Comparison of ENCODE assay signal across 8 cellular contexts in genomic region chr1:147171399-147172167, GRCh38. TPM values are rescaled to one million over a fixed set of nuclear protein-coding genes. Genes with fewer than 3 reads are reported as not detected.
A peak's percentile ranks its signal among the peaks of the same experiment; 100 is the strongest.
DNase-seq lines count a peak whose midpoint lies in the region; ATAC-seq and TF ChIP-seq lines count a peak whose summit lies in the region.

No MANE protein-coding gene starts in this region.

- peak overlapping the region; percentile 96 for H3K4me3 ChIP-seq in CD8-positive, alpha-beta T cell (ENCODE audit: low read depth, low read length)
- H3K4me3 ChIP-seq in HCT116 (replicated peaks in 1 of 2; ENCODE audit: low read depth in 1 of 2, low read length in 2 of 2) (peak overlapping the region; percentile 67 to 91), fibroblast of lung (replicated peaks in 1 of 4; ENCODE audit: control extremely low read depth in 1 of 4, insufficient read depth in 1 of 4, low read depth in 3 of 4, low read length in 4 of 4) (peak overlapping the region; percentile 95 to 97 (median 96))

- no peaks in the 10 kb centered on the region for H3K27me3 ChIP-seq in CD8-positive, alpha-beta T cell (ENCODE audit: insufficient read depth, low read length)
- H3K27me3 ChIP-seq in HCT116 (ENCODE audit: insufficient read depth, low read length) (no peaks in the 10 kb centered on the region), fibroblast of lung (ENCODE audit: control insufficient read depth, insufficient read depth, low read length) (no peaks in the 10 kb centered on the region)

- H3K9me3 Mint-ChIP-seq in CD8-positive, alpha-beta T cell = peaks cover 8% of the 10 kb centered on the region
- H3K9me3 Mint-ChIP-seq in osteocyte (ENCODE audit: unreplicated experiment) = peaks cover 3% of the 10 kb centered on the region

- H3K9me2 ChIP-seq in HCT116 (ENCODE audit: insufficient read depth) = no peaks in the 10 kb centered on the region

- peaks cover 2% of the 10 kb centered on the region; the same call in 1 of the 2 replicates for H4K20me1 ChIP-seq in HCT116 (ENCODE audit: insufficient read depth)
- no peaks in the 10 kb centered on the region for H4K20me1 ChIP-seq in fibroblast of lung (ENCODE audit: control insufficient read depth, extremely low read depth, insufficient read depth, low read length)

- H3K9ac ChIP-seq in HCT116 (ENCODE audit: low read length) (peak overlapping the region; percentile 86), fibroblast of lung (ENCODE audit: insufficient read depth, low read length) (peak overlapping the region; percentile 80)

- no peaks in the 10 kb centered on the region for H3K27me3 Mint-ChIP-seq in CD8-positive, alpha-beta T cell (ENCODE audit: low read depth)
- H3K27me3 Mint-ChIP-seq in T-helper 17 cell = no peaks in the 10 kb centered on the region
- H3K27me3 Mint-ChIP-seq in osteocyte (ENCODE audit: unreplicated experiment) = no peaks in the 10 kb centered on the region

- H3K27ac ChIP-seq in CD8-positive, alpha-beta T cell (ENCODE audit: low read depth, low read length) = peak overlapping the region; percentile 57
- H3K27ac ChIP-seq in HCT116 (ENCODE audit: low read depth, low read length) (peak overlapping the region; percentile 86), fibroblast of lung (ENCODE audit: insufficient read depth, low read length) (peak overlapping the region; percentile 90)

- no peak for ATAC-seq in CD8-positive, alpha-beta T cell
- ATAC-seq in HCT116 (no peak), T-helper 17 cell (no peak), sciatic nerve (no peak)

- BruUV-seq in HCT116 (replicated peaks; lab: Mats Ljungman, UMichigan) = no TSS peak

- H3K4me1 ChIP-seq in CD8-positive, alpha-beta T cell (ENCODE audit: insufficient read depth, low read length) = peaks cover 16% of the 10 kb centered on the region
- H3K4me1 ChIP-seq in HCT116 (ENCODE audit: control insufficient read depth in 1 of 2, insufficient read depth in 2 of 2, low read length in 2 of 2) (peaks cover 30 to 55% of the 10 kb centered on the region in 2 experiments), fibroblast of lung (ENCODE audit: control insufficient read depth, extremely low read depth, insufficient read depth, low read length) (peaks cover 19% of the 10 kb centered on the region)

- H3K79me2 ChIP-seq in HCT116 (ENCODE audit: insufficient read depth, low read length) (peaks cover 44% of the 10 kb centered on the region), fibroblast of lung (ENCODE audit: control insufficient read depth, insufficient read depth, low read length) (peaks cover 41% of the 10 kb centered on the region)

- peaks cover 36% of the 10 kb centered on the region for H3K36me3 Mint-ChIP-seq in CD8-positive, alpha-beta T cell
- H3K36me3 Mint-ChIP-seq in T-helper 17 cell (ENCODE audit: low read depth) = peaks cover 8% of the 10 kb centered on the region
- peaks cover 17% of the 10 kb centered on the region for H3K36me3 Mint-ChIP-seq in osteocyte (ENCODE audit: unreplicated experiment)

- RAD21 ChIA-PET in HCT116 (lab: Charles Lee; ENCODE audit: low non-redundant PET in 1 of 2, low total read pairs in 2 of 2, uncharacterized antibody in 2 of 2, unreplicated experiment in 2 of 2) = interaction anchor here in 1 of 2 experiments (0.7 kb wide), 1 partner anchor 168 kb away, joined by 3 read pairs; no protein-coding TSS in a partner anchor

- CTCF ChIA-PET in CD8-positive, alpha-beta T cell (lab: Charles Lee) = interaction anchor here (0.8 to 2.2 kb wide), 4 partner anchors 10 to 71 kb away, joined by 4 to 12 read pairs (median 7); partner anchors contain the start of gene CHD1L
- CTCF ChIA-PET in HCT116 (lab: Charles Lee) = interaction anchor here (1.0 kb wide), 1 partner anchor 71 kb away, joined by 4 read pairs; the partner anchor contains the start of gene CHD1L

- H2AFZ ChIP-seq in HCT116 (ENCODE audit: low read depth, low read length, poor library complexity, severe bottlenecking) (no peak overlapping the region), fibroblast of lung (ENCODE audit: low read length) (peak overlapping the region; percentile 92)

- H3K9me3 ChIP-seq in CD8-positive, alpha-beta T cell (ENCODE audit: low read length) = no peaks in the 10 kb centered on the region
- no peaks in the 10 kb centered on the region for H3K9me3 ChIP-seq in HCT116 (ENCODE audit: control insufficient read depth in 1 of 2, insufficient read depth in 1 of 2, low read depth in 1 of 2, low read length in 2 of 2)
- H3K9me3 ChIP-seq in T-helper 17 cell (ENCODE audit: control insufficient read depth, low read length, poor library complexity, severe bottlenecking) = no peaks in the 10 kb centered on the region
- H3K9me3 ChIP-seq in fibroblast of lung (ENCODE audit: control insufficient read depth, insufficient read depth, low read depth, low read length) = no peaks in the 10 kb centered on the region

- peak overlapping the region; percentile 96 for H3K4me3 Mint-ChIP-seq in CD8-positive, alpha-beta T cell
- peak overlapping the region; percentile 97 for H3K4me3 Mint-ChIP-seq in T-helper 17 cell
- peak overlapping the region; percentile 98 for H3K4me3 Mint-ChIP-seq in osteocyte (ENCODE audit: unreplicated experiment)

- POLR2A ChIA-PET in CD8-positive, alpha-beta T cell (lab: Charles Lee) = interaction anchor here (0.6 to 4.4 kb wide), 6 partner anchors 9 to 99 kb away, joined by 3 to 41 read pairs (median 3); partner anchors contain the start of gene CHD1L
- POLR2A ChIA-PET in HCT116 (lab: Charles Lee) = no interaction called here

- TF ChIP-seq POLR2A in HCT116 (IDR thresholded peaks at IDR 0.05; ENCODE audit: borderline replicate concordance, extremely low read depth, insufficient read depth, insufficient read length) = no peak

- peak overlapping the region; percentile 76 for H3K27ac Mint-ChIP-seq in CD8-positive, alpha-beta T cell
- H3K27ac Mint-ChIP-seq in T-helper 17 cell (peak overlapping the region; percentile 97), osteocyte (ENCODE audit: unreplicated experiment) (peak overlapping the region; percentile 81)

- H3K4me1 Mint-ChIP-seq in CD8-positive, alpha-beta T cell (ENCODE audit: low read depth) = peaks cover 48% of the 10 kb centered on the region
- H3K4me1 Mint-ChIP-seq in T-helper 17 cell (peaks cover 18% of the 10 kb centered on the region), osteocyte (ENCODE audit: unreplicated experiment) (peaks cover 66% of the 10 kb centered on the region)

- H3K36me3 ChIP-seq in CD8-positive, alpha-beta T cell (ENCODE audit: insufficient read depth, low read length) = no peaks in the 10 kb centered on the region
- H3K36me3 ChIP-seq in HCT116 (ENCODE audit: control insufficient read depth in 1 of 2, insufficient read depth in 2 of 2, low read length in 2 of 2) = no peaks in the 10 kb centered on the region
- H3K36me3 ChIP-seq in fibroblast of lung (ENCODE audit: control insufficient read depth, insufficient read depth, low read length) = peaks cover under 1% of the 10 kb centered on the region

- TF ChIP-seq CTCF in CD8-positive, alpha-beta T cell (IDR thresholded peaks at IDR 0.05) = no peak
- TF ChIP-seq CTCF in HCT116 (IDR thresholded peaks at IDR 0.05 in 2 of 3, conservative IDR thresholded peaks at IDR 0.05 in 1 of 3; ENCODE audit: borderline replicate concordance in 1 of 3, insufficient read depth in 1 of 3, low read depth in 2 of 3, low read length in 2 of 3) (no peak), fibroblast of lung (conservative IDR thresholded peaks at IDR 0.05 in 1 of 2, IDR thresholded peaks at IDR 0.05 in 1 of 2; ENCODE audit: low read depth in 1 of 2, low read length in 2 of 2) (no peak), osteocyte (IDR thresholded peaks at IDR 0.05) (no peak)

- DNase-seq in CD8-positive, alpha-beta T cell = no peak
- DNase-seq in HCT116 (ENCODE audit: low read depth, low spot score) (no peak), T-helper 17 cell (no peak), fibroblast of lung (ENCODE audit: low read depth in 2 of 2) (peak in 1 of 2 donors; percentile 12), osteocyte (ENCODE audit: extremely low spot score, unreplicated experiment) (no peak), sciatic nerve (ENCODE audit: low spot score) (no peak), NCI-H510A (lab: John Stamatoyannopoulos, UW) (no peak), NCI-H510A treated with DMSO at 0.1 percent for 48 hours (lab: John Stamatoyannopoulos, UW) (no peak)

- intact Hi-C loops in CD8-positive, alpha-beta T cell (cut with DNase I, micrococcal nuclease) = loop anchor here (1.0 to 10.0 kb wide), 6 partner anchors 56 to 431 kb away; partner anchors contain the start of genes CHD1L (in 2 of the 2), FMO5 (in 1 of the 2) and NBPF12 (in 1 of the 2)
- intact Hi-C loops in HCT116 (cut with micrococcal nuclease) = loop anchor here (1.0 kb wide), 1 partner anchor 71 kb away; the partner anchor contains the start of gene CHD1L
- intact Hi-C loops in sciatic nerve (cut with DNase I) = loop anchor here (5.0 kb wide), 1 partner anchor 71 kb away; the partner anchor contains the start of gene CHD1L

- peak overlapping the region; percentile 77 for H3K4me2 ChIP-seq in HCT116 (ENCODE audit: low read length)
- peak overlapping the region; percentile 96 for H3K4me2 ChIP-seq in fibroblast of lung (ENCODE audit: extremely low read depth, insufficient read depth, low read length)

- TF ChIP-seq RAD21 in HCT116 (IDR thresholded peaks at IDR 0.05; ENCODE audit: low read depth) = no peak

TF ChIP-seq in HCT116, 20 proteins besides CTCF, POLR2A, EP300 and RAD21:
- TF ChIP-seq SIN3A (IDR thresholded peaks at IDR 0.05; ENCODE audit: low read depth) = 0 out of 2 replicates have a peak, but pooled peaks have one; percentile 18
- TF ChIP-seq ZFX (IDR thresholded peaks at IDR 0.05) = no peak

RNA-seq across cellular contexts. Expression of gene PRKAB2, which starts 0.7 kb away (rescaled TPM):
- 1 to 10 TPM; 5.2 to 5.8 TPM for total RNA-seq in CD8-positive, alpha-beta T cell
- 10.9 TPM for total RNA-seq in HCT116 (2021; ENCODE audit: unreplicated experiment)
- polyA plus RNA-seq in HCT116 (2012) = 5.3 and 5.5 TPM in 2 replicates
- 10 to 100 TPM in 1 of 2 donors, 1 to 10 TPM in 1; 6.0 to 13.4 TPM for total RNA-seq in T-helper 17 cell
- 13.9 and 22.0 TPM in 2 replicates for total RNA-seq in fibroblast of lung
- 11.3 and 23.8 TPM in 2 replicates for polyA plus RNA-seq in fibroblast of lung
- 5.2 and 9.9 TPM in 2 replicates for polyA plus RNA-seq in fibroblast of lung (2012)
- polyA minus RNA-seq in fibroblast of lung (ENCODE audit: low replicate concordance) = 2.4 and 4.9 TPM in 2 replicates
- total RNA-seq in osteocyte = 10.1 and 14.0 TPM in 2 replicates
- total RNA-seq in sciatic nerve = 19.0 TPM

RNA-seq across cellular contexts. Expression of gene FMO5, which starts 53.6 kb away (rescaled TPM):
- 1 to 10 TPM in 1 of 2 experiments, under 1 TPM in 1; 0.43 to 1.3 TPM for total RNA-seq in CD8-positive, alpha-beta T cell
- total RNA-seq in HCT116 (2021; ENCODE audit: unreplicated experiment) (0.27 TPM), T-helper 17 cell (1 to 10 TPM; 1.7 to 1.9 TPM), fibroblast of lung (1.3 and 2.8 TPM in 2 replicates), osteocyte (1.8 and 2.2 TPM in 2 replicates), sciatic nerve (3.3 TPM)
- polyA plus RNA-seq in HCT116 (2012) = 0.09 and 0.20 TPM in 2 replicates
- polyA plus RNA-seq in fibroblast of lung = 1.2 and 2.0 TPM in 2 replicates
- polyA plus RNA-seq in fibroblast of lung (2012) = 1.1 and 2.4 TPM in 2 replicates
- polyA minus RNA-seq in fibroblast of lung (ENCODE audit: low replicate concordance) = 0.27 TPM in 1 of 2 replicates, not detected in the other
